8 cellular contexts compared by ENCODE assay signal in the genomic region with DNA sequence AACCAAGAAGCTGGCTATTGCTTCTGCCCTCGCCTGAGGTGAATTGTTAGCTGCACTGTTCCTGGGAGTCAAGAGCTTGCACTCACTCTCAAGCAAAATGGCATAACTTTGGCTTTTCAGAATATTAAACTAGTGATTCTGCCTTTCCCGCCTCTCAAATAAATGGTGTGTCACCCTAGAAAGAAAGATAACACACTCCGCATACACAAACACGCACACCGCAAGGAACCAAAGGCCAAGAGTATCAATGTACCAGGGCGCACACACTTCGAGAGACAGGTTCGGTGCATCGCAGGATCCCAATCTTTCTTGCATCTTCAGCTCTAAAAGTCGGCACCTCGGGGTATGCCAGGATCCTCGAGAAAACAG. TPM values are rescaled to one million over a fixed set of nuclear protein-coding genes. Genes with fewer than 3 reads are reported as not detected.
A peak's percentile ranks its signal among the peaks of the same experiment; 100 is the strongest.
DNase-seq lines count a peak whose midpoint lies in the region; FAIRE-seq and TF ChIP-seq lines count a peak whose summit lies in the region.

No MANE protein-coding gene starts in this region.

- peaks cover 3% of the 10 kb centered on the region for H3K4me1 Mint-ChIP-seq in astrocyte (ENCODE audit: low read depth, unreplicated experiment)

- FAIRE-seq in H54 (lab: Jason Lieb, UNC) (peak; percentile 15), astrocyte (lab: Jason Lieb, UNC) (no peak)

- peak overlapping the region; percentile 96 for H3K4me2 ChIP-seq in astrocyte (ENCODE audit: low read length)

- H3K36me3 ChIP-seq in astrocyte (ENCODE audit: insufficient read depth, low read length), result peaks cover 14% of the 10 kb centered on the region
- peaks cover 0 to 33% (median 17%) of the 10 kb centered on the region in 6 donors for H3K36me3 ChIP-seq in spleen

- H3K4me1 ChIP-seq in astrocyte (ENCODE audit: insufficient read depth, low read length), result peaks cover 18% of the 10 kb centered on the region
- H3K4me1 ChIP-seq in spleen, result peaks cover 27 to 56% (median 45%) of the 10 kb centered on the region in 6 donors

- H4K20me1 ChIP-seq in astrocyte (ENCODE audit: insufficient read depth, low read length), result peaks cover 7% of the 10 kb centered on the region

- H3K9me3 ChIP-seq in astrocyte (ENCODE audit: insufficient read depth, low read depth, low read length) (no peaks in the 10 kb centered on the region), iPS-18c (ENCODE audit: control insufficient read depth, insufficient read depth, low read length) (no peaks in the 10 kb centered on the region), spleen (peaks cover 0 to 11% (median 0%) of the 10 kb centered on the region in 8 donors)

- DNase-seq in NOMO-1 (lab: John Stamatoyannopoulos, UW; ENCODE audit: unreplicated experiment in 2 of 2) (peak; percentile 38 to 69), NOMO-1 treated with dmso at 0.1 percent for 144 hours (lab: John Stamatoyannopoulos, UW; ENCODE audit: unreplicated experiment) (no peak), H54 (ENCODE audit: insufficient read length, low spot score) (peak; percentile 8), LNCaP clone FGC (ENCODE audit: low read depth) (no peak), astrocyte (ENCODE audit: low read depth) (peak; percentile 60), spleen (no peak), T-helper 9 cell (no peak)

- no peak for TF ChIP-seq CTCF in LNCaP clone FGC (IDR thresholded peaks at IDR 0.05; ENCODE audit: control insufficient read depth, extremely low read depth, insufficient read depth)
- TF ChIP-seq CTCF in astrocyte (IDR thresholded peaks at IDR 0.05; ENCODE audit: insufficient read depth, low read depth, low read length), result no peak
- no peak for TF ChIP-seq CTCF in spleen (IDR thresholded peaks at IDR 0.05 in 8 of 11, conservative IDR thresholded peaks at IDR 0.05 in 3 of 11)

- H3K27me3 ChIP-seq in astrocyte (ENCODE audit: insufficient read depth, low read length), result no peaks in the 10 kb centered on the region
- no peaks in the 10 kb centered on the region for H3K27me3 ChIP-seq in spleen (replicated peaks in 1 of 7)

- intact Hi-C loops in spleen (cut with DNase I; ENCODE audit: low total_unique reads), result loop anchor here (10.0 kb wide), 1 partner anchor 89 kb away; a partner anchor contains a TSS

- peak overlapping the region; percentile 94 for H3K4me3 ChIP-seq in LNCaP clone FGC (ENCODE audit: low read depth, low read length)
- peak overlapping the region; percentile 79 for H3K4me3 ChIP-seq in astrocyte (ENCODE audit: insufficient read depth, low read depth, low read length)
- peak overlapping the region; percentile 96 for H3K4me3 ChIP-seq in iPS-18c (ENCODE audit: insufficient read depth, low read depth, low read length)
- H3K4me3 ChIP-seq in spleen, result peak overlapping the region; percentile 58 to 96 (median 90)

- no peaks in the 10 kb centered on the region for H3K27me3 Mint-ChIP-seq in astrocyte (ENCODE audit: low read depth, unreplicated experiment)

- H3K4me3 Mint-ChIP-seq in astrocyte (ENCODE audit: unreplicated experiment), result peak overlapping the region; percentile 100

- peak overlapping the region; percentile 93 for H3K9ac ChIP-seq in astrocyte (ENCODE audit: low read length)

- peaks cover 36% of the 10 kb centered on the region for H3K79me2 ChIP-seq in astrocyte (ENCODE audit: insufficient read depth, low read length)

- H2AFZ ChIP-seq in astrocyte (ENCODE audit: low read depth, low read length), result peak overlapping the region; percentile 97

- H3K27ac ChIP-seq in astrocyte (ENCODE audit: low read depth, low read length), result peak overlapping the region; percentile 73
- H3K27ac ChIP-seq in spleen, result peak overlapping the region; percentile 65 to 93 (median 90)

- 3 to 11% (median 3%) methylated on average over 9 to 12 of the region's 12 CpGs for WGBS in spleen, 5 donors

- peak overlapping the region; percentile 79 for H3K27ac Mint-ChIP-seq in astrocyte (ENCODE audit: unreplicated experiment)

- peaks cover 7% of the 10 kb centered on the region for H3K9me3 Mint-ChIP-seq in astrocyte (ENCODE audit: unreplicated experiment)

- peaks cover 20% of the 10 kb centered on the region for H3K36me3 Mint-ChIP-seq in astrocyte (ENCODE audit: low read depth, unreplicated experiment)

- TF ChIP-seq POLR2A in H54 (IDR thresholded peaks at IDR 0.05; ENCODE audit: low read depth, low read length) (no peak), spleen (IDR thresholded peaks at IDR 0.05) (no peak)

RNA-seq across cellular contexts. Expression of a gene that starts 0.5 kb away (rescaled TPM):
- total RNA-seq in astrocyte (73.9 and 78.0 TPM in 2 replicates), spleen (10 to 100 TPM; 26.3 to 42.6 (median 33.1) TPM)
- 10 to 100 TPM; 19.7 to 26.8 (median 25.5) TPM for polyA plus RNA-seq in spleen

RNA-seq across cellular contexts. Expression of a gene that starts 15.9 kb away (rescaled TPM):
- total RNA-seq in astrocyte (14.2 and 14.7 TPM in 2 replicates), spleen (10 to 100 TPM in 3 of 7 donors, 1 to 10 TPM in 4; 5.5 to 13.4 (median 9.9) TPM)
- polyA plus RNA-seq in spleen, result 1 to 10 TPM; 1.8 to 2.4 (median 2.3) TPM

Comparison
In these comparisons a context has a peak if more than half of its experiments do, and no peak if none do; other contexts are left out.
1. DNase-seq: peak in NOMO-1 (2 of 2), H54 (single experiment) and astrocyte (single experiment); none in NOMO-1 treated with dmso at 0.1 percent for 144 hours (single experiment), LNCaP clone FGC (single experiment), spleen (single experiment) and T-helper 9 cell (single experiment).
2. Peak in every context shown above with its lines, with median percentiles within 50 percentile points of each other: H3K4me3 ChIP-seq.